19 cellular contexts compared by ENCODE assay signal in genomic region chr1:85214654-85215053, GRCh38.
"Had no signal": no experiment of that assay in that cellular context is flagged by ENCODE, and none has a peak within 500 bp of the region (broad histone marks: within the 10 kb centered on the region; RNA-seq: fewer than 3 reads in every experiment).

No MANE protein-coding gene starts in this region.

- DNase-seq: activated CD4-positive, alpha-beta T cell treated with anti-CD3 and anti-CD28 coated beads, Interleukin-2, amount 50 U/mL, for 1 hour; activated CD8-positive, alpha-beta memory T cell treated with anti-CD3 and anti-CD28 coated beads for 24 hours; activated naive CD8-positive, alpha-beta T cell treated with anti-CD3 and anti-CD28 coated beads, Interleukin-2, amount 10 ng/mL, durations not matched to agents 7 days and 5 days; effector memory CD4-positive, alpha-beta T cell; head of caudate nucleus; left cardiac atrium; lower lobe of right lung; midbrain; naive B cell; ovary; stimulated activated CD4-positive, alpha-beta T cell treated with anti-CD3 and anti-CD28 coated beads, Interleukin-12 subunit alpha, Interleukin-12 subunit beta, amount 100 ng/mL, for 4 hours; stimulated activated CD4-positive, alpha-beta T cell treated with anti-CD3 and anti-CD28 coated beads, Interleukin-2, amount 100 ng/mL, for 24 hours; stomach had no signal

- H3K36me3 ChIP-seq: lower lobe of right lung, ovary, stomach, thoracic aorta had no signal

- ATAC-seq: activated CD4-positive, CD25-positive, alpha-beta regulatory T cell treated with anti-CD3 and anti-CD28 coated beads, Interleukin-2, amount 50 U/mL, for 24 hours; left cardiac atrium had no signal

- H3K4me1 Mint-ChIP-seq: activated naive CD8-positive, alpha-beta T cell treated with anti-CD3 and anti-CD28 coated beads, Interleukin-2, amount 10 ng/mL, durations not matched to agents 7 days and 5 days; brain; central memory CD8-positive, alpha-beta T cell; naive B cell had no signal

- H3K27ac Mint-ChIP-seq: activated naive CD8-positive, alpha-beta T cell treated with anti-CD3 and anti-CD28 coated beads, Interleukin-2, amount 10 ng/mL, durations not matched to agents 7 days and 5 days; brain; naive B cell had no signal

- H3K27ac ChIP-seq: coronary artery, epithelial cell of prostate, lower lobe of right lung, ovary, stomach, thoracic aorta had no signal

- H3K9me3 Mint-ChIP-seq: activated naive CD8-positive, alpha-beta T cell treated with anti-CD3 and anti-CD28 coated beads, Interleukin-2, amount 10 ng/mL, durations not matched to agents 7 days and 5 days; central memory CD8-positive, alpha-beta T cell had no signal

- H3K27me3 ChIP-seq: ovary, stomach had no signal

- H3K4me1 ChIP-seq: lower lobe of right lung, stomach had no signal

- H3K4me3 Mint-ChIP-seq: activated naive CD8-positive, alpha-beta T cell treated with anti-CD3 and anti-CD28 coated beads, Interleukin-2, amount 10 ng/mL, durations not matched to agents 7 days and 5 days; brain; central memory CD8-positive, alpha-beta T cell; naive B cell had no signal

- H3K36me3 Mint-ChIP-seq: activated naive CD8-positive, alpha-beta T cell treated with anti-CD3 and anti-CD28 coated beads, Interleukin-2, amount 10 ng/mL, durations not matched to agents 7 days and 5 days; brain had no signal

- H3K4me3 ChIP-seq: coronary artery, lower lobe of right lung, ovary, stomach, thoracic aorta had no signal

- H3K9me3 ChIP-seq: lower lobe of right lung, ovary, stomach, thoracic aorta had no signal
